ENCODE assay signal across 15 cellular contexts in genomic region chr10:5709865-5710264, GRCh38. TPM values are rescaled to one million over a fixed set of nuclear protein-coding genes. Genes with fewer than 3 reads are reported as not detected.
DNase-seq lines count a peak whose midpoint lies in the region; ATAC-seq lines count a peak whose summit lies in the region.
"Had no signal": no experiment of that assay in that cellular context is flagged by ENCODE, and none has a peak within 500 bp of the region (broad histone marks: within the 10 kb centered on the region; RNA-seq: fewer than 3 reads in every experiment).

No MANE protein-coding gene starts in this region.

- H3K27ac Mint-ChIP-seq in activated naive CD4-positive, alpha-beta T cell treated with anti-CD3 and anti-CD28 coated beads, Interleukin-2, amount 10 ng/mL, durations not matched to agents 7 days and 5 days = peak overlapping the region; percentile 35
- no peak overlapping the region for H3K27ac Mint-ChIP-seq in IgD-negative memory B cell
- H3K27ac Mint-ChIP-seq in activated naive CD8-positive, alpha-beta T cell = peak overlapping the region; percentile 3
- peak overlapping the region; percentile 29 for H3K27ac Mint-ChIP-seq in stimulated activated memory B cell treated with anti-CD40 and anti-IgM and Interleukin-4, amounts not matched to agents 10 μg/mL and 1 μg/mL and 100 μg/mL, for 72 hours

- DNase-seq in activated naive CD4-positive, alpha-beta T cell treated with anti-CD3 and anti-CD28 coated beads, Interleukin-2, amount 10 ng/mL, durations not matched to agents 7 days and 5 days = no peak
- no peak for DNase-seq in activated naive CD4-positive, alpha-beta T cell (lab: John Stamatoyannopoulos, UW)
- DNase-seq in NOMO-1 (lab: John Stamatoyannopoulos, UW; ENCODE audit: unreplicated experiment in 2 of 2) = no peak
- DNase-seq: central memory CD4-positive, alpha-beta T cell; midbrain; NCI-H1694 treated with DMSO at 0.1 percent for 48 hours; NCI-H510A treated with DMSO at 0.1 percent for 48 hours; PC-3; right cardiac atrium; substantia nigra had no signal

- CTCF ChIA-PET in activated naive CD4-positive, alpha-beta T cell treated with anti-CD3 and anti-CD28 coated beads, Interleukin-2, amount 10 ng/mL, durations not matched to agents 7 days and 5 days (lab: Charles Lee) = interaction anchor here (1.0 kb wide), 1 partner anchor 23 kb away, joined by 3 read pairs; no protein-coding TSS in a partner anchor

- H3K36me3 Mint-ChIP-seq in activated naive CD4-positive, alpha-beta T cell treated with anti-CD3 and anti-CD28 coated beads, Interleukin-2, amount 10 ng/mL, durations not matched to agents 7 days and 5 days = peaks cover 20% of the 10 kb centered on the region
- peaks cover 4% of the 10 kb centered on the region for H3K36me3 Mint-ChIP-seq in IgD-negative memory B cell
- H3K36me3 Mint-ChIP-seq in activated naive CD8-positive, alpha-beta T cell = peaks cover 3% of the 10 kb centered on the region
- H3K36me3 Mint-ChIP-seq in stimulated activated memory B cell treated with anti-CD40 and anti-IgM and Interleukin-4, amounts not matched to agents 10 μg/mL and 1 μg/mL and 100 μg/mL, for 72 hours = peaks cover 13% of the 10 kb centered on the region

- H3K4me3 Mint-ChIP-seq in activated naive CD4-positive, alpha-beta T cell treated with anti-CD3 and anti-CD28 coated beads, Interleukin-2, amount 10 ng/mL, durations not matched to agents 7 days and 5 days = peak overlapping the region; percentile 1
- H3K4me3 Mint-ChIP-seq in IgD-negative memory B cell = peak overlapping the region in 3 of 4 donors; percentile 3 to 54 (median 39)
- H3K4me3 Mint-ChIP-seq in activated naive CD8-positive, alpha-beta T cell = peak overlapping the region; percentile 54
- no peak overlapping the region for H3K4me3 Mint-ChIP-seq in stimulated activated memory B cell treated with anti-CD40 and anti-IgM and Interleukin-4, amounts not matched to agents 10 μg/mL and 1 μg/mL and 100 μg/mL, for 72 hours

- H3K27me3 Mint-ChIP-seq in activated naive CD4-positive, alpha-beta T cell treated with anti-CD3 and anti-CD28 coated beads, Interleukin-2, amount 10 ng/mL, durations not matched to agents 7 days and 5 days = no peaks in the 10 kb centered on the region
- H3K27me3 Mint-ChIP-seq in IgD-negative memory B cell = no peaks in the 10 kb centered on the region
- no peaks in the 10 kb centered on the region for H3K27me3 Mint-ChIP-seq in activated naive CD8-positive, alpha-beta T cell
- no peaks in the 10 kb centered on the region for H3K27me3 Mint-ChIP-seq in stimulated activated memory B cell treated with anti-CD40 and anti-IgM and Interleukin-4, amounts not matched to agents 10 μg/mL and 1 μg/mL and 100 μg/mL, for 72 hours

- H3K4me1 Mint-ChIP-seq in activated naive CD4-positive, alpha-beta T cell treated with anti-CD3 and anti-CD28 coated beads, Interleukin-2, amount 10 ng/mL, durations not matched to agents 7 days and 5 days = peaks cover 51% of the 10 kb centered on the region
- peaks cover 45 to 61% (median 46%) of the 10 kb centered on the region in 3 donors for H3K4me1 Mint-ChIP-seq in IgD-negative memory B cell
- peaks cover 87% of the 10 kb centered on the region for H3K4me1 Mint-ChIP-seq in activated naive CD8-positive, alpha-beta T cell (ENCODE audit: low read depth)
- peaks cover 71% of the 10 kb centered on the region for H3K4me1 Mint-ChIP-seq in stimulated activated memory B cell treated with anti-CD40 and anti-IgM and Interleukin-4, amounts not matched to agents 10 μg/mL and 1 μg/mL and 100 μg/mL, for 72 hours

- H3K9me3 Mint-ChIP-seq in activated naive CD4-positive, alpha-beta T cell treated with anti-CD3 and anti-CD28 coated beads, Interleukin-2, amount 10 ng/mL, durations not matched to agents 7 days and 5 days = no peaks in the 10 kb centered on the region
- H3K9me3 Mint-ChIP-seq in IgD-negative memory B cell = peaks cover 0 to 3% (median 0%) of the 10 kb centered on the region in 3 donors
- H3K9me3 Mint-ChIP-seq in activated naive CD8-positive, alpha-beta T cell (ENCODE audit: low read depth) = no peaks in the 10 kb centered on the region
- H3K9me3 Mint-ChIP-seq in stimulated activated memory B cell treated with anti-CD40 and anti-IgM and Interleukin-4, amounts not matched to agents 10 μg/mL and 1 μg/mL and 100 μg/mL, for 72 hours = no peaks in the 10 kb centered on the region

- no peak for ATAC-seq in stimulated activated memory B cell treated with anti-CD40 and anti-IgM and Interleukin-4, amounts not matched to agents 10 μg/mL and 1 μg/mL and 100 μg/mL, for 72 hours
- ATAC-seq in GM18502 (IDR thresholded peaks at IDR 0.05; ENCODE audit: poor library complexity, unreplicated experiment) (no peak), GM18517 (IDR thresholded peaks at IDR 0.05; ENCODE audit: unreplicated experiment) (no peak)
- ATAC-seq: PC-3, right cardiac atrium had no signal

RNA-seq across cellular contexts. Expression of gene TASOR2, which starts 25.2 kb away (rescaled TPM):
- 12.2 TPM for polyA plus RNA-seq in IgD-negative memory B cell

RNA-seq across cellular contexts. Expression of gene ASB13, which starts 43.5 kb away (rescaled TPM):
- 6.6 TPM for polyA plus RNA-seq in IgD-negative memory B cell

Comparison
In these comparisons a context has a peak if more than half of its experiments do, and no peak if none do; other contexts are left out.
1. H3K27ac Mint-ChIP-seq: peak in activated naive CD4-positive, alpha-beta T cell treated with anti-CD3 and anti-CD28 coated beads, Interleukin-2, amount 10 ng/mL, durations not matched to agents 7 days and 5 days (single experiment), activated naive CD8-positive, alpha-beta T cell (single experiment) and stimulated activated memory B cell treated with anti-CD40 and anti-IgM and Interleukin-4, amounts not matched to agents 10 μg/mL and 1 μg/mL and 100 μg/mL, for 72 hours (single experiment); none in IgD-negative memory B cell (0 of 3).